ENCODE assay signal across 8 cellular contexts in the genomic region with DNA sequence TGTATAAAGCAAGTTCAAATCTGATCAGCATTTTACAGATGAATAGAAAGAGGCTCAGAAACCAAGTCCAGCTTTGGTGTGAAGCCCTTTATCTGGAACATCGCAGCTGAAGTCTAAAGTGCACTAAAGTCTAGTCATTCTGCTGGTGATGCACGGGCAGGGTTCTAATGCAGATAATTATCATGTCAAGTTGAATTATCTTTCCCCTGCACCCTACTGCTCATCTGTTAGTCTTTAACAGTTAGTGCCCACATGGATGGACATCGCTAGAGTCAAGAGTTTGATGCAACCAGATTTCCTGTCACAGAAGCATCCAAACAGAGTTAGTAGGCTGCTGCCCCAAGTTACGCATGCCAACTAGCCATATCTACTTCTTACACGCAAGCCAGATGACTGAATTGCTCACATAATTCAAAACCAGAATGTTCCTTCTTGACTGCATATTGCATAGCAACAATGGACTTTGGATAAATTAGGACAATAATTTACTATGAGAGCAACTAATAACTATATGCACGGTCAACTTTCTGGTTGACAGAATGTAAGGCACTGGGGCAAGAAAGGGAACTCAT. TPM values are rescaled to one million over a fixed set of nuclear protein-coding genes. Genes with fewer than 3 reads are reported as not detected.
DNase-seq lines count a peak whose midpoint lies in the region; ATAC-seq and TF ChIP-seq lines count a peak whose summit lies in the region.

No MANE protein-coding gene starts in this region.

- no peaks in the 10 kb centered on the region for H3K9me2 ChIP-seq in GM23338 (ENCODE audit: insufficient read depth)

- H2AFZ ChIP-seq in KMS-11 (ENCODE audit: low read depth) (peak overlapping the region; percentile 50), neural progenitor cell (replicated peaks) (peak overlapping the region; percentile 70), GM23338 (no peak overlapping the region; the same call in 1 of the 2 replicates)

- TF ChIP-seq POLR2A in body of pancreas (IDR thresholded peaks at IDR 0.05) (no peak), thyroid gland (IDR thresholded peaks at IDR 0.05) (no peak), upper lobe of left lung (IDR thresholded peaks at IDR 0.05) (no peak)

- H3K9me3 ChIP-seq in CD8-positive, alpha-beta T cell (ENCODE audit: low read length) = no peaks in the 10 kb centered on the region
- H3K9me3 ChIP-seq in body of pancreas = no peaks in the 10 kb centered on the region
- no peaks in the 10 kb centered on the region for H3K9me3 ChIP-seq in neural progenitor cell (ENCODE audit: low read depth)
- no peaks in the 10 kb centered on the region for H3K9me3 ChIP-seq in thyroid gland
- H3K9me3 ChIP-seq in upper lobe of left lung = no peaks in the 10 kb centered on the region

- no peak overlapping the region for H3K4me3 ChIP-seq in CD8-positive, alpha-beta T cell (ENCODE audit: low read depth, low read length)
- H3K4me3 ChIP-seq in KMS-11 (IDR thresholded peaks at IDR 0.05; ENCODE audit: insufficient read depth, low read depth, low read length) (no peak overlapping the region), body of pancreas (no peak overlapping the region), neural progenitor cell (no peak overlapping the region), thyroid gland (replicated peaks in 1 of 3) (no peak overlapping the region), GM23338 (no peak overlapping the region), upper lobe of left lung (no peak overlapping the region)

- TF ChIP-seq EP300 in upper lobe of left lung (IDR thresholded peaks at IDR 0.05) = no peak

- intact Hi-C loops in CD8-positive, alpha-beta T cell (cut with DNase I, micrococcal nuclease) = loop anchor here (1.0 to 10.0 kb wide), 16 partner anchors 12 to 1022 kb away; a partner anchor contains a TSS
- intact Hi-C loops in body of pancreas (cut with DNase I) = no loop called here
- intact Hi-C loops in thyroid gland (cut with DNase I) = no loop called here

- no peaks in the 10 kb centered on the region for H3K27me3 ChIP-seq in CD8-positive, alpha-beta T cell (ENCODE audit: insufficient read depth, low read length)
- H3K27me3 ChIP-seq in KMS-11 (ENCODE audit: insufficient read depth, low read depth) = no peaks in the 10 kb centered on the region
- no peaks in the 10 kb centered on the region for H3K27me3 ChIP-seq in body of pancreas
- peaks cover 55% of the 10 kb centered on the region for H3K27me3 ChIP-seq in neural progenitor cell
- H3K27me3 ChIP-seq in thyroid gland = no peaks in the 10 kb centered on the region
- peaks cover 27% of the 10 kb centered on the region for H3K27me3 ChIP-seq in GM23338 (ENCODE audit: insufficient read depth)
- no peaks in the 10 kb centered on the region for H3K27me3 ChIP-seq in upper lobe of left lung

- H3K36me3 Mint-ChIP-seq in CD8-positive, alpha-beta T cell = peaks cover 16% of the 10 kb centered on the region
- H3K36me3 Mint-ChIP-seq in neural progenitor cell (no peaks in the 10 kb centered on the region), GM23338 (ENCODE audit: low read depth) (peaks cover 16% of the 10 kb centered on the region; the same call in 2 of the 3 replicates)

- CTCF ChIA-PET in CD8-positive, alpha-beta T cell (lab: Charles Lee) = interaction anchor here (0.6 to 2.6 kb wide), 11 partner anchors 9 to 180 kb away, joined by 3 to 10 read pairs (median 3); a partner anchor contains a TSS

- H3K79me2 ChIP-seq in KMS-11 (ENCODE audit: insufficient read depth, low read depth) (peaks cover 34% of the 10 kb centered on the region), neural progenitor cell (ENCODE audit: low read depth) (peaks cover 34% of the 10 kb centered on the region), GM23338 (replicated peaks; ENCODE audit: insufficient read depth) (peaks cover 33% of the 10 kb centered on the region)

- H3F3A ChIP-seq in neural progenitor cell (ENCODE audit: low read depth) (peaks cover 11% of the 10 kb centered on the region), GM23338 (replicated peaks; ENCODE audit: low read depth) (0 out of 2 replicates have a peak, but pooled peaks cover 3% of the 10 kb centered on the region)

- 71 to 76% methylated on average over 6 of the region's 6 CpGs for WGBS in body of pancreas, 2 donors
- 85% methylated on average over 6 of the region's 6 CpGs for WGBS in thyroid gland, 2 donors
- WGBS in upper lobe of left lung, 2 donors = 87 to 88% methylated on average over 6 of the region's 6 CpGs

- TF ChIP-seq CTCF in CD8-positive, alpha-beta T cell (IDR thresholded peaks at IDR 0.05) = no peak
- TF ChIP-seq CTCF in KMS-11 (conservative IDR thresholded peaks at IDR 0.05; ENCODE audit: low read depth, low read length) (no peak), body of pancreas (IDR thresholded peaks at IDR 0.05) (no peak), neural progenitor cell (IDR thresholded peaks at IDR 0.05) (no peak), thyroid gland (IDR thresholded peaks at IDR 0.05) (no peak), GM23338 (conservative IDR thresholded peaks at IDR 0.05; ENCODE audit: low read depth in 2 of 2) (no peak), upper lobe of left lung (IDR thresholded peaks at IDR 0.05) (no peak)

- peaks cover 44% of the 10 kb centered on the region for H3K4me1 Mint-ChIP-seq in CD8-positive, alpha-beta T cell (ENCODE audit: low read depth)
- H3K4me1 Mint-ChIP-seq in neural progenitor cell = peaks cover 29% of the 10 kb centered on the region
- peaks cover 10% of the 10 kb centered on the region for H3K4me1 Mint-ChIP-seq in GM23338

- H4K20me1 ChIP-seq in KMS-11 (ENCODE audit: insufficient read depth) (peaks cover 9% of the 10 kb centered on the region; the same call in 1 of the 2 replicates), neural progenitor cell (ENCODE audit: low read depth) (peaks cover 18% of the 10 kb centered on the region), GM23338 (replicated peaks; ENCODE audit: insufficient read depth) (peaks cover 22% of the 10 kb centered on the region)

- peak overlapping the region; percentile 44 for H3K4me2 ChIP-seq in KMS-11
- H3K4me2 ChIP-seq in neural progenitor cell = no peak overlapping the region
- no peak overlapping the region for H3K4me2 ChIP-seq in GM23338

- no peak for ATAC-seq in CD8-positive, alpha-beta T cell
- ATAC-seq in body of pancreas = no peak
- ATAC-seq in GM19351 (IDR thresholded peaks at IDR 0.05; ENCODE audit: unreplicated experiment) = no peak
- no peak for ATAC-seq in GM23338
- no peak for ATAC-seq in upper lobe of left lung (ENCODE audit: low FRiP score in 2 of 2)

- H3K9ac ChIP-seq in KMS-11 = no peak overlapping the region
- no peak overlapping the region for H3K9ac ChIP-seq in neural progenitor cell

- no peaks in the 10 kb centered on the region for H3K36me3 ChIP-seq in CD8-positive, alpha-beta T cell (ENCODE audit: insufficient read depth, low read length)
- no peaks in the 10 kb centered on the region for H3K36me3 ChIP-seq in KMS-11 (ENCODE audit: insufficient read depth)
- H3K36me3 ChIP-seq in body of pancreas (replicated peaks in 1 of 2; ENCODE audit: insufficient read depth in 1 of 2, low read depth in 2 of 2) = no peaks in the 10 kb centered on the region
- no peaks in the 10 kb centered on the region for H3K36me3 ChIP-seq in neural progenitor cell
- no peaks in the 10 kb centered on the region for H3K36me3 ChIP-seq in thyroid gland
- 0 out of 2 replicates have a peak, but pooled peaks cover 2% of the 10 kb centered on the region for H3K36me3 ChIP-seq in GM23338 (ENCODE audit: insufficient read depth)
- peaks cover 0 to under 1% (median 0%) of the 10 kb centered on the region in 4 donors for H3K36me3 ChIP-seq in upper lobe of left lung

- H3K27ac Mint-ChIP-seq in CD8-positive, alpha-beta T cell = no peak overlapping the region
- H3K27ac Mint-ChIP-seq in neural progenitor cell = no peak overlapping the region
- no peak overlapping the region for H3K27ac Mint-ChIP-seq in GM23338

- peaks cover 18% of the 10 kb centered on the region for H3K4me1 ChIP-seq in CD8-positive, alpha-beta T cell (ENCODE audit: insufficient read depth, low read length)
- H3K4me1 ChIP-seq in KMS-11 (ENCODE audit: low read depth, poor library complexity, severe bottlenecking) (peaks cover 32% of the 10 kb centered on the region), body of pancreas (peaks cover 32% of the 10 kb centered on the region), neural progenitor cell (peaks cover 10% of the 10 kb centered on the region), thyroid gland (peaks cover 9 to 17% of the 10 kb centered on the region in 2 donors), GM23338 (ENCODE audit: insufficient read depth) (peaks cover 11% of the 10 kb centered on the region), upper lobe of left lung (peaks cover 20 to 36% (median 21%) of the 10 kb centered on the region in 4 donors)

- POLR2A ChIA-PET in CD8-positive, alpha-beta T cell (lab: Charles Lee) = interaction anchor here (0.6 kb wide), 1 partner anchor 57 kb away, joined by 4 read pairs; a partner anchor contains a TSS

- peaks cover 11% of the 10 kb centered on the region for H3K27me3 Mint-ChIP-seq in CD8-positive, alpha-beta T cell (ENCODE audit: low read depth)
- H3K27me3 Mint-ChIP-seq in neural progenitor cell (ENCODE audit: insufficient read depth, low read depth) = peaks cover 5% of the 10 kb centered on the region
- peaks cover 16% of the 10 kb centered on the region for H3K27me3 Mint-ChIP-seq in GM23338 (ENCODE audit: insufficient read depth, low read depth, poor library complexity)

- peak overlapping the region; percentile 65 for H3K4me3 Mint-ChIP-seq in CD8-positive, alpha-beta T cell
- peak overlapping the region; percentile 72 for H3K4me3 Mint-ChIP-seq in neural progenitor cell
- H3K4me3 Mint-ChIP-seq in GM23338 = no peak overlapping the region

- H3K27ac ChIP-seq in CD8-positive, alpha-beta T cell (ENCODE audit: low read depth, low read length) = no peak overlapping the region
- H3K27ac ChIP-seq in KMS-11 (no peak overlapping the region), body of pancreas (peak overlapping the region in 3 of 4 donors; percentile 13 to 39 (median 33)), neural progenitor cell (no peak overlapping the region), thyroid gland (peak overlapping the region in 1 of 3 donors; percentile 60), GM23338 (ENCODE audit: low read depth) (no peak overlapping the region), upper lobe of left lung (no peak overlapping the region)

- no peaks in the 10 kb centered on the region for H3K9me3 Mint-ChIP-seq in CD8-positive, alpha-beta T cell
- H3K9me3 Mint-ChIP-seq in neural progenitor cell (no peaks in the 10 kb centered on the region), GM23338 (peaks cover 12% of the 10 kb centered on the region; the same call in 2 of the 3 replicates)

- no peak for DNase-seq in CD8-positive, alpha-beta T cell
- DNase-seq in body of pancreas (no peak), neural progenitor cell (ENCODE audit: low spot score) (no peak), thyroid gland (no peak), GM23338 (ENCODE audit: low spot score) (no peak), upper lobe of left lung (no peak)

RNA-seq across cellular contexts. Expression of a gene that starts 1.6 kb away (rescaled TPM):
- total RNA-seq in CD8-positive, alpha-beta T cell = 10 to 100 TPM; 37.8 to 40.1 TPM
- total RNA-seq in body of pancreas = 10 to 100 TPM; 37.6 to 48.8 TPM
- 142 and 201 TPM in 2 replicates for total RNA-seq in neural progenitor cell (ENCODE audit: low replicate concordance)
- 100 to 1,000 TPM in 2 of 4 donors, 10 to 100 TPM in 2; 56.7 to 110 (median 85.0) TPM for total RNA-seq in thyroid gland
- 142 and 158 TPM in 2 replicates for total RNA-seq in GM23338 (2014; rRNA removed; shearing (Covaris generic))
- polyA plus RNA-seq in GM23338 (2016; fragmentation: Nextera tagmentation; extraction: Ambion mirVana) = 529 and 593 TPM in 2 replicates
- 10 to 100 TPM; 35.4 to 83.5 (median 54.2) TPM for total RNA-seq in upper lobe of left lung

RNA-seq across cellular contexts. Expression of a gene that starts 17.8 kb away (rescaled TPM):
- under 1 TPM; 0.39 to 0.62 TPM for total RNA-seq in CD8-positive, alpha-beta T cell
- 10 to 100 TPM; 13.2 to 15.3 TPM for total RNA-seq in body of pancreas
- total RNA-seq in neural progenitor cell (ENCODE audit: low replicate concordance) = 13.4 and 28.2 TPM in 2 replicates
- total RNA-seq in thyroid gland = 10 to 100 TPM in 2 of 4 donors, 1 to 10 TPM in 2; 6.6 to 17.5 (median 12.2) TPM
- 11.5 and 13.4 TPM in 2 replicates for total RNA-seq in GM23338 (2014; rRNA removed; shearing (Covaris generic))
- polyA plus RNA-seq in GM23338 (2016; fragmentation: Nextera tagmentation; extraction: Ambion mirVana) = 3.4 TPM in 2 replicates
- total RNA-seq in upper lobe of left lung = 10 to 100 TPM in 2 of 6 donors, 1 to 10 TPM in 4; 7.9 to 13.4 (median 8.7) TPM

RNA-seq across cellular contexts. Expression of a gene that starts 56.8 kb away (rescaled TPM):
- total RNA-seq in CD8-positive, alpha-beta T cell = not detected
- total RNA-seq in body of pancreas = under 1 TPM; 0.66 to 0.78 TPM
- total RNA-seq in neural progenitor cell (ENCODE audit: low replicate concordance) = not detected in 2 replicates
- under 1 TPM in 3 of 4 donors, not detected in 1; 0.13 to 0.49 (median 0.22) TPM for total RNA-seq in thyroid gland
- total RNA-seq in GM23338 (2014; rRNA removed; shearing (Covaris generic)) = 0.12 and 0.63 TPM in 2 replicates
- 0.23 and 0.37 TPM in 2 replicates for polyA plus RNA-seq in GM23338 (2016; fragmentation: Nextera tagmentation; extraction: Ambion mirVana)
- total RNA-seq in upper lobe of left lung = under 1 TPM in 5 of 6 donors, not detected in 1; under 0.01 to 0.39 (median 0.17) TPM

Comparison
In these comparisons a context has a peak if more than half of its experiments do, and no peak if none do; other contexts are left out.
1. H3K27ac ChIP-seq: peak in body of pancreas (3 of 4); none in CD8-positive, alpha-beta T cell (single experiment), KMS-11 (single experiment), neural progenitor cell (single experiment), GM23338 (single experiment) and upper lobe of left lung (0 of 4).
2. intact Hi-C loops: an anchor here in CD8-positive, alpha-beta T cell (1.0 to 10.0 kb wide); none called in body of pancreas and thyroid gland.